Comparison of ENCODE assay signal across 8 cellular contexts in the genomic region with DNA sequence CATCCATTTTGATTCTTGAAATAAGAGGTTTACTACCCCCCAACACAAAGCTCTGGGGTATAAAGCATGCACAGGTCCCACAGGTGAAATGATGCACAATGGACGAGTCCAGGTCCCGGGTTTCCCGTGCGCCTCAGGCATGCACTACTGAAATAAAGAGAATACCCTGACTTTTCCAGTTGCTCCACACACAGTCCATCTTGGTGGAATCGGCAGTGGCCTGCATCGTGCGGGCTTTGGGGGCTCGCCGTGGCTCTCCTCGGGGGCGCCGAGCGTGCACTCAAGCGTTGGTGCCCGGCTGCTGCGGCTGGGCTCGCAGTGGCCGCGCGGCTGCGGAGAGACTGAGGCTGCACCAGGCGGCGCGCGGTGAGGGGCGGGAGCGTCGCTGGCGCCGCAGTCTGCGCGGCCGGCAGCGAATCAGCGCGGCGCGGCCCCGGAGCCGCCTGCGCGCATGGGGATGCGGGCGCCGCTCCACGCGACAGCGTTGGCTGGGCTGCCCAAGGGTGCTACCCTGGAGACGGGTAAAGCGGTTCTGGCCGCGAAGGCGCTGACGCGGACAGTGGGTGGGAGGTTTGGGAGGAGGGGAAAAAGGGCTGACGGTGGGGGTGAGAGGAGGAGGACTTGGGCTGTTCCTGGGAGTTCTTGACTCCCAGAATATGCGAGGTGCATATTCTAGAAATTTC. TPM values are rescaled to one million over a fixed set of nuclear protein-coding genes. Genes with fewer than 3 reads are reported as not detected.
DNase-seq lines count a peak whose midpoint lies in the region; ATAC-seq and TF ChIP-seq lines count a peak whose summit lies in the region.

No MANE protein-coding gene starts in this region.

- H3K27me3 Mint-ChIP-seq in neural progenitor cell (ENCODE audit: insufficient read depth, low read depth): peaks cover 14% of the 10 kb centered on the region
- peaks cover 29 to 34% of the 10 kb centered on the region in 2 donors for H3K27me3 Mint-ChIP-seq in CD4-positive, alpha-beta memory T cell

- H3K27ac ChIP-seq in dorsolateral prefrontal cortex: peak overlapping the region in 55 of 59 donors; percentile 40 to 88 (median 72)
- H3K27ac ChIP-seq in neural progenitor cell: no peak overlapping the region
- no peak overlapping the region for H3K27ac ChIP-seq in CD4-positive, alpha-beta memory T cell (ENCODE audit: low read depth, low read length)

- peak overlapping the region; percentile 98 for H2AFZ ChIP-seq in neural progenitor cell (replicated peaks)

- POLR2A ChIA-PET in CD4-positive, alpha-beta memory T cell (lab: Charles Lee; ENCODE audit: partially characterized antibody): no interaction called here

- intact Hi-C loops in dorsolateral prefrontal cortex (cut with DNase I): loop anchor here (2.0 to 10.0 kb wide), 3 partner anchors 78 to 284 kb away; a partner anchor contains a TSS
- intact Hi-C loops in CD4-positive, alpha-beta memory T cell (cut with micrococcal nuclease): no loop called here

- H3K36me3 Mint-ChIP-seq in neural progenitor cell: no peaks in the 10 kb centered on the region
- H3K36me3 Mint-ChIP-seq in CD4-positive, alpha-beta memory T cell: no peaks in the 10 kb centered on the region

- no peak overlapping the region for H3K9ac ChIP-seq in neural progenitor cell

- H3K9me3 ChIP-seq in neural progenitor cell (ENCODE audit: low read depth): no peaks in the 10 kb centered on the region
- no peaks in the 10 kb centered on the region for H3K9me3 ChIP-seq in CD4-positive, alpha-beta memory T cell (ENCODE audit: control insufficient read depth in 1 of 2, low read length in 2 of 2)

- H3K36me3 ChIP-seq in GM06990 (ENCODE audit: control insufficient read depth, insufficient read depth, low read length): no peaks in the 10 kb centered on the region
- no peaks in the 10 kb centered on the region for H3K36me3 ChIP-seq in neural progenitor cell
- no peaks in the 10 kb centered on the region for H3K36me3 ChIP-seq in CD4-positive, alpha-beta memory T cell (ENCODE audit: insufficient read depth, low read length)

- H3K4me3 ChIP-seq in GM06990 (replicated peaks; ENCODE audit: low read depth, low read length) (peak overlapping the region; percentile 2; the same call in 1 of the 2 replicates), dorsolateral prefrontal cortex (peak overlapping the region; percentile 39 to 81 (median 63)), neural progenitor cell (peak overlapping the region; percentile 82)
- no peak overlapping the region for H3K4me3 ChIP-seq in CD4-positive, alpha-beta memory T cell (ENCODE audit: low read length in 2 of 2)

- ATAC-seq in GM19455 (IDR thresholded peaks at IDR 0.05; ENCODE audit: unreplicated experiment) (no peak), GM21723 (IDR thresholded peaks at IDR 0.05; ENCODE audit: unreplicated experiment) (no peak)

- peaks cover 9% of the 10 kb centered on the region for H3K4me1 ChIP-seq in neural progenitor cell
- no peaks in the 10 kb centered on the region for H3K4me1 ChIP-seq in CD4-positive, alpha-beta memory T cell (ENCODE audit: insufficient read depth, low read length)

- DNase-seq in GM06990 (ENCODE audit: extremely low read depth, insufficient read length): peak; percentile 8
- DNase-seq in NCI-H345 treated with DMSO at 0.1 percent for 48 hours (lab: John Stamatoyannopoulos, UW; ENCODE audit: unreplicated experiment): peak; percentile 41
- peak in 9 of 10 donors; percentile 38 to 85 (median 74) for DNase-seq in dorsolateral prefrontal cortex
- peak; percentile 82 for DNase-seq in neural progenitor cell (ENCODE audit: low spot score)
- no peak for DNase-seq in foreskin melanocyte
- DNase-seq in CD4-positive, alpha-beta memory T cell: no peak

- H3K4me2 ChIP-seq in neural progenitor cell: peak overlapping the region; percentile 96

- peak overlapping the region; percentile 84 for H3K4me3 Mint-ChIP-seq in neural progenitor cell
- peak overlapping the region in 2 of 8 donors; percentile 9 to 35 for H3K4me3 Mint-ChIP-seq in CD4-positive, alpha-beta memory T cell

- CTCF ChIA-PET in CD4-positive, alpha-beta memory T cell (lab: Charles Lee; ENCODE audit: partially characterized antibody): interaction anchor here (1.3 kb wide), 1 partner anchor 48 kb away, joined by 3 read pairs; no protein-coding TSS in a partner anchor

- H3K79me2 ChIP-seq in neural progenitor cell (ENCODE audit: low read depth): no peaks in the 10 kb centered on the region

- no peak for TF ChIP-seq CTCF in GM06990 (IDR thresholded peaks at IDR 0.05; ENCODE audit: insufficient read depth, low read length, poor library complexity, severe bottlenecking)
- TF ChIP-seq CTCF in dorsolateral prefrontal cortex (IDR thresholded peaks at IDR 0.05 in 54 of 56, conservative IDR thresholded peaks at IDR 0.05 in 2 of 56; ENCODE audit: low read depth in 1 of 56, partially characterized antibody in 56 of 56): peak in 4 of 56 donors; percentile 10 to 20 (median 13)
- TF ChIP-seq CTCF in neural progenitor cell (IDR thresholded peaks at IDR 0.05): no peak

- H3K27me3 ChIP-seq in GM06990 (replicated peaks; ENCODE audit: control insufficient read depth, insufficient read depth, low read length): no peaks in the 10 kb centered on the region; the same call in 1 of the 2 replicates
- H3K27me3 ChIP-seq in dorsolateral prefrontal cortex: no peaks in the 10 kb centered on the region
- H3K27me3 ChIP-seq in neural progenitor cell: peaks cover 48% of the 10 kb centered on the region
- H3K27me3 ChIP-seq in CD4-positive, alpha-beta memory T cell (ENCODE audit: insufficient read depth, low read length): no peaks in the 10 kb centered on the region

- H3K4me1 Mint-ChIP-seq in neural progenitor cell: peaks cover 3% of the 10 kb centered on the region
- H3K4me1 Mint-ChIP-seq in CD4-positive, alpha-beta memory T cell: peaks cover 0 to 5% (median 2%) of the 10 kb centered on the region in 4 donors

- H3F3A ChIP-seq in neural progenitor cell (ENCODE audit: low read depth): peaks cover 4% of the 10 kb centered on the region

- H3K9me3 Mint-ChIP-seq in neural progenitor cell: no peaks in the 10 kb centered on the region
- peaks cover 0 to 3% (median 0%) of the 10 kb centered on the region in 8 donors for H3K9me3 Mint-ChIP-seq in CD4-positive, alpha-beta memory T cell

- no peaks in the 10 kb centered on the region for H4K20me1 ChIP-seq in neural progenitor cell (ENCODE audit: low read depth)

- H3K27ac Mint-ChIP-seq in neural progenitor cell: no peak overlapping the region
- H3K27ac Mint-ChIP-seq in CD4-positive, alpha-beta memory T cell: no peak overlapping the region

RNA-seq across cellular contexts. Expression of a gene that starts 53.8 kb away (rescaled TPM):
- 1 to 10 TPM in 119 of 120 experiments, under 1 TPM in 1; 0.84 to 8.3 (median 3.7) TPM for total RNA-seq in dorsolateral prefrontal cortex
- 0.24 and 0.31 TPM in 2 replicates for total RNA-seq in neural progenitor cell (ENCODE audit: low replicate concordance)
- total RNA-seq in CD4-positive, alpha-beta memory T cell: not detected
- polyA plus RNA-seq in CD4-positive, alpha-beta memory T cell: not detected

Comparison
In these comparisons a context has a peak if more than half of its experiments do, and no peak if none do; other contexts are left out.
1. DNase-seq: peak in GM06990 (single experiment), NCI-H345 treated with DMSO at 0.1 percent for 48 hours (single experiment), dorsolateral prefrontal cortex (9 of 10) and neural progenitor cell (single experiment); none in foreskin melanocyte (single experiment) and CD4-positive, alpha-beta memory T cell (0 of 5).
2. H3K4me3 ChIP-seq: peak in GM06990 (single experiment), dorsolateral prefrontal cortex (59 of 59) and neural progenitor cell (single experiment); none in CD4-positive, alpha-beta memory T cell (0 of 2).
3. H3K27ac ChIP-seq: peak in dorsolateral prefrontal cortex (55 of 59); none in neural progenitor cell (single experiment) and CD4-positive, alpha-beta memory T cell (single experiment).